ENCODE assay signal across 1 cellular context in the genomic region with DNA sequence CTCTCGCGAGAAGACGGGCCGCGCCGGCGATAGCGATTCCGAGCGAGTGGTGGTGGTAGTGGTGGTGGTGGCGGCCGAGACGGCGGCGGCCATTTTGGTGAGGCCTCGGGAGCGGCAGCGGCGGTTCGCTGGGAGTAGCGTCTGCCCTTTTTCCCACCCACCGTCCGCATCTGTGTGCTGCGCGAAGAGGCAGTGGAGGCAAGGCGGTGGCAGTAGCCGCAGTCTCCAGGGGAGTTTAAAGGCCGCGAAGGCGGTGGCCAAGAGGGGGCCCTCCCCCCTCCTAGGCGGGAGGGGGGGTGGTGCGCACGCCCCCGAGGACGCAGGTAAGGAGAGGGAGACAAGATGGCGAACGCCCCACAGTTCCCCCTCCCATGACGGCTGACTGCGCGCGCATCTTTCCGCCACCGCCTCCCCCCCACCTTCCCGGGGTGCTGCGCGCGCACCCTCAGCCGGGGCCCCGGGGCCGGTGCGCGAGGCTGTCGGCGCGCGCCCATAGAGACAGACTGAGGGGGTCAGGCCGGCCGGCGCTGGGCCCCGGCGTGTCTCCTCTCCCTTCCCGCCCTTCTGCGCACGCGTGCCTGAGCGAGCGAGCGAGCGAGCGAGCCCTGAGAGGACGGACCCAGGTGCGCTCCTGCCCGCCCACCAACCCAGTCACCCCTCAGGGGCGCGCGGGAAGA.
A peak's percentile ranks its signal among the peaks of the same experiment; 100 is the strongest.
TF ChIP-seq lines count a peak whose summit lies in the region.

No MANE protein-coding gene starts in this region.

TF ChIP-seq in HepG2, 621 proteins besides CTCF, POLR2A, EP300 and RAD21 (continued from another document and continues in another):
- TF ChIP-seq, protein P1, sequence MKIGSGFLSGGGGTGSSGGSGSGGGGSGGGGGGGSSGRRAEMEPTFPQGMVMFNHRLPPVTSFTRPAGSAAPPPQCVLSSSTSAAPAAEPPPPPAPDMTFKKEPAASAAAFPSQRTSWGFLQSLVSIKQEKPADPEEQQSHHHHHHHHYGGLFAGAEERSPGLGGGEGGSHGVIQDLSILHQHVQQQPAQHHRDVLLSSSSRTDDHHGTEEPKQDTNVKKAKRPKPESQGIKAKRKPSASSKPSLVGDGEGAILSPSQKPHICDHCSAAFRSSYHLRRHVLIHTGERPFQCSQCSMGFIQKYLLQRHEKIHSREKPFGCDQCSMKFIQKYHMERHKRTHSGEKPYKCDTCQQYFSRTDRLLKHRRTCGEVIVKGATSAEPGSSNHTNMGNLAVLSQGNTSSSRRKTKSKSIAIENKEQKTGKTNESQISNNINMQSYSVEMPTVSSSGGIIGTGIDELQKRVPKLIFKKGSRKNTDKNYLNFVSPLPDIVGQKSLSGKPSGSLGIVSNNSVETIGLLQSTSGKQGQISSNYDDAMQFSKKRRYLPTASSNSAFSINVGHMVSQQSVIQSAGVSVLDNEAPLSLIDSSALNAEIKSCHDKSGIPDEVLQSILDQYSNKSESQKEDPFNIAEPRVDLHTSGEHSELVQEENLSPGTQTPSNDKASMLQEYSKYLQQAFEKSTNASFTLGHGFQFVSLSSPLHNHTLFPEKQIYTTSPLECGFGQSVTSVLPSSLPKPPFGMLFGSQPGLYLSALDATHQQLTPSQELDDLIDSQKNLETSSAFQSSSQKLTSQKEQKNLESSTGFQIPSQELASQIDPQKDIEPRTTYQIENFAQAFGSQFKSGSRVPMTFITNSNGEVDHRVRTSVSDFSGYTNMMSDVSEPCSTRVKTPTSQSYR (CRISPR knock-in tag; IDR thresholded peaks at IDR 0.05; ENCODE audit: borderline replicate concordance), result peak; percentile 78
- TF ChIP-seq, protein P2, sequence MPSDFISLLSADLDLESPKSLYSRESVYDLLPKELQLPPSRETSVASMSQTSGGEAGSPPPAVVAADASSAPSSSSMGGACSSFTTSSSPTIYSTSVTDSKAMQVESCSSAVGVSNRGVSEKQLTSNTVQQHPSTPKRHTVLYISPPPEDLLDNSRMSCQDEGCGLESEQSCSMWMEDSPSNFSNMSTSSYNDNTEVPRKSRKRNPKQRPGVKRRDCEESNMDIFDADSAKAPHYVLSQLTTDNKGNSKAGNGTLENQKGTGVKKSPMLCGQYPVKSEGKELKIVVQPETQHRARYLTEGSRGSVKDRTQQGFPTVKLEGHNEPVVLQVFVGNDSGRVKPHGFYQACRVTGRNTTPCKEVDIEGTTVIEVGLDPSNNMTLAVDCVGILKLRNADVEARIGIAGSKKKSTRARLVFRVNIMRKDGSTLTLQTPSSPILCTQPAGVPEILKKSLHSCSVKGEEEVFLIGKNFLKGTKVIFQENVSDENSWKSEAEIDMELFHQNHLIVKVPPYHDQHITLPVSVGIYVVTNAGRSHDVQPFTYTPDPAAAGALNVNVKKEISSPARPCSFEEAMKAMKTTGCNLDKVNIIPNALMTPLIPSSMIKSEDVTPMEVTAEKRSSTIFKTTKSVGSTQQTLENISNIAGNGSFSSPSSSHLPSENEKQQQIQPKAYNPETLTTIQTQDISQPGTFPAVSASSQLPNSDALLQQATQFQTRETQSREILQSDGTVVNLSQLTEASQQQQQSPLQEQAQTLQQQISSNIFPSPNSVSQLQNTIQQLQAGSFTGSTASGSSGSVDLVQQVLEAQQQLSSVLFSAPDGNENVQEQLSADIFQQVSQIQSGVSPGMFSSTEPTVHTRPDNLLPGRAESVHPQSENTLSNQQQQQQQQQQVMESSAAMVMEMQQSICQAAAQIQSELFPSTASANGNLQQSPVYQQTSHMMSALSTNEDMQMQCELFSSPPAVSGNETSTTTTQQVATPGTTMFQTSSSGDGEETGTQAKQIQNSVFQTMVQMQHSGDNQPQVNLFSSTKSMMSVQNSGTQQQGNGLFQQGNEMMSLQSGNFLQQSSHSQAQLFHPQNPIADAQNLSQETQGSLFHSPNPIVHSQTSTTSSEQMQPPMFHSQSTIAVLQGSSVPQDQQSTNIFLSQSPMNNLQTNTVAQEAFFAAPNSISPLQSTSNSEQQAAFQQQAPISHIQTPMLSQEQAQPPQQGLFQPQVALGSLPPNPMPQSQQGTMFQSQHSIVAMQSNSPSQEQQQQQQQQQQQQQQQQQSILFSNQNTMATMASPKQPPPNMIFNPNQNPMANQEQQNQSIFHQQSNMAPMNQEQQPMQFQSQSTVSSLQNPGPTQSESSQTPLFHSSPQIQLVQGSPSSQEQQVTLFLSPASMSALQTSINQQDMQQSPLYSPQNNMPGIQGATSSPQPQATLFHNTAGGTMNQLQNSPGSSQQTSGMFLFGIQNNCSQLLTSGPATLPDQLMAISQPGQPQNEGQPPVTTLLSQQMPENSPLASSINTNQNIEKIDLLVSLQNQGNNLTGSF (CRISPR knock-in tag; IDR thresholded peaks at IDR 0.05), result peak; percentile 12; the same call in 1 of the 2 replicates
- TF ChIP-seq HMGA1 (CRISPR knock-in tag; conservative IDR thresholded peaks at IDR 0.05) (no peak), MTF2 (CRISPR knock-in tag; IDR thresholded peaks at IDR 0.05; ENCODE audit: borderline replicate concordance) (peak; percentile 78; the same call in 1 of the 2 replicates), KLF16 (CRISPR knock-in tag; IDR thresholded peaks at IDR 0.05) (peak; percentile 95), DPF2 (CRISPR knock-in tag; IDR thresholded peaks at IDR 0.05; ENCODE audit: borderline replicate concordance, low read depth) (no peak), MAFF (IDR thresholded peaks at IDR 0.05; ENCODE audit: low read depth, low read length) (peak; percentile 47; the same call in 1 of the 2 replicates), ZNF24 (IDR thresholded peaks at IDR 0.05) (no peak), FLYWCH1 (CRISPR knock-in tag; IDR thresholded peaks at IDR 0.05) (no peak; the same call in 1 of the 2 replicates), ZFP36L1 (CRISPR knock-in tag; IDR thresholded peaks at IDR 0.05) (peak; percentile 60; the same call in 1 of the 2 replicates), ZNF20 (CRISPR knock-in tag; IDR thresholded peaks at IDR 0.05) (no peak), BRCA1 (CRISPR knock-in tag; IDR thresholded peaks at IDR 0.05) (0 out of 2 replicates have a peak, but pooled peaks have one; percentile 58), RFX3 (CRISPR knock-in tag; IDR thresholded peaks at IDR 0.05) (no peak; the same call in 1 of the 2 replicates), ZNF720 (CRISPR knock-in tag; IDR thresholded peaks at IDR 0.05) (0 out of 2 replicates have a peak, but pooled peaks have one; percentile 42), PCBP2 (optimal IDR thresholded peaks at IDR 0.05; ENCODE audit: low read depth, low read length, poor library complexity, severe bottlenecking) (no peak), ARNT (IDR thresholded peaks at IDR 0.05) (no peak), TRIM24 (CRISPR knock-in tag; IDR thresholded peaks at IDR 0.05) (no peak), FOXC1 (CRISPR knock-in tag; IDR thresholded peaks at IDR 0.05; ENCODE audit: borderline replicate concordance) (peak; percentile 93; the same call in 1 of the 2 replicates), GZF1 (CRISPR knock-in tag; IDR thresholded peaks at IDR 0.05) (0 out of 2 replicates have a peak, but pooled peaks have one; percentile 4), ZNF343 (CRISPR knock-in tag; IDR thresholded peaks at IDR 0.05) (0 out of 2 replicates have a peak, but pooled peaks have one; percentile 80), ZNF552 (CRISPR knock-in tag; IDR thresholded peaks at IDR 0.05; ENCODE audit: borderline replicate concordance) (peak; percentile 35; the same call in 1 of the 2 replicates), ZNF292 (CRISPR knock-in tag; IDR thresholded peaks at IDR 0.05; ENCODE audit: borderline replicate concordance, low read depth) (0 out of 2 replicates have a peak, but pooled peaks have one; percentile 10), ZBTB3 (CRISPR knock-in tag; IDR thresholded peaks at IDR 0.05; ENCODE audit: borderline replicate concordance, low read depth) (0 out of 2 replicates have a peak, but pooled peaks have one; percentile 46), ZNF10 (CRISPR knock-in tag; IDR thresholded peaks at IDR 0.05; ENCODE audit: borderline replicate concordance, low read depth) (no peak), ERF (CRISPR knock-in tag; IDR thresholded peaks at IDR 0.05) (peak; percentile 87), ZSCAN22 (CRISPR knock-in tag; IDR thresholded peaks at IDR 0.05) (0 out of 2 replicates have a peak, but pooled peaks have one; percentile 70), TAF1 (CRISPR knock-in tag; IDR thresholded peaks at IDR 0.05) (peak; percentile 96; the same call in 1 of the 2 replicates), PAX8 (CRISPR knock-in tag; IDR thresholded peaks at IDR 0.05; ENCODE audit: borderline replicate concordance) (no peak), ARID2 (CRISPR knock-in tag; IDR thresholded peaks at IDR 0.05; ENCODE audit: borderline replicate concordance) (no peak), ETV5 (CRISPR knock-in tag; IDR thresholded peaks at IDR 0.05; ENCODE audit: borderline replicate concordance) (peak; percentile 47)
- TF ChIP-seq, protein P3, sequence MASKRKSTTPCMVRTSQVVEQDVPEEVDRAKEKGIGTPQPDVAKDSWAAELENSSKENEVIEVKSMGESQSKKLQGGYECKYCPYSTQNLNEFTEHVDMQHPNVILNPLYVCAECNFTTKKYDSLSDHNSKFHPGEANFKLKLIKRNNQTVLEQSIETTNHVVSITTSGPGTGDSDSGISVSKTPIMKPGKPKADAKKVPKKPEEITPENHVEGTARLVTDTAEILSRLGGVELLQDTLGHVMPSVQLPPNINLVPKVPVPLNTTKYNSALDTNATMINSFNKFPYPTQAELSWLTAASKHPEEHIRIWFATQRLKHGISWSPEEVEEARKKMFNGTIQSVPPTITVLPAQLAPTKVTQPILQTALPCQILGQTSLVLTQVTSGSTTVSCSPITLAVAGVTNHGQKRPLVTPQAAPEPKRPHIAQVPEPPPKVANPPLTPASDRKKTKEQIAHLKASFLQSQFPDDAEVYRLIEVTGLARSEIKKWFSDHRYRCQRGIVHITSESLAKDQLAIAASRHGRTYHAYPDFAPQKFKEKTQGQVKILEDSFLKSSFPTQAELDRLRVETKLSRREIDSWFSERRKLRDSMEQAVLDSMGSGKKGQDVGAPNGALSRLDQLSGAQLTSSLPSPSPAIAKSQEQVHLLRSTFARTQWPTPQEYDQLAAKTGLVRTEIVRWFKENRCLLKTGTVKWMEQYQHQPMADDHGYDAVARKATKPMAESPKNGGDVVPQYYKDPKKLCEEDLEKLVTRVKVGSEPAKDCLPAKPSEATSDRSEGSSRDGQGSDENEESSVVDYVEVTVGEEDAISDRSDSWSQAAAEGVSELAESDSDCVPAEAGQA (IDR thresholded peaks at IDR 0.05; ENCODE audit: low read depth), result peak; percentile 98
- TF ChIP-seq, protein P3 (CRISPR knock-in tag; IDR thresholded peaks at IDR 0.05; ENCODE audit: borderline replicate concordance), result 0 out of 2 replicates have a peak, but pooled peaks have one; percentile 43
- TF ChIP-seq, protein P4, sequence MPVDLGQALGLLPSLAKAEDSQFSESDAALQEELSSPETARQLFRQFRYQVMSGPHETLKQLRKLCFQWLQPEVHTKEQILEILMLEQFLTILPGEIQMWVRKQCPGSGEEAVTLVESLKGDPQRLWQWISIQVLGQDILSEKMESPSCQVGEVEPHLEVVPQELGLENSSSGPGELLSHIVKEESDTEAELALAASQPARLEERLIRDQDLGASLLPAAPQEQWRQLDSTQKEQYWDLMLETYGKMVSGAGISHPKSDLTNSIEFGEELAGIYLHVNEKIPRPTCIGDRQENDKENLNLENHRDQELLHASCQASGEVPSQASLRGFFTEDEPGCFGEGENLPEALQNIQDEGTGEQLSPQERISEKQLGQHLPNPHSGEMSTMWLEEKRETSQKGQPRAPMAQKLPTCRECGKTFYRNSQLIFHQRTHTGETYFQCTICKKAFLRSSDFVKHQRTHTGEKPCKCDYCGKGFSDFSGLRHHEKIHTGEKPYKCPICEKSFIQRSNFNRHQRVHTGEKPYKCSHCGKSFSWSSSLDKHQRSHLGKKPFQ (CRISPR knock-in tag; IDR thresholded peaks at IDR 0.05; ENCODE audit: insufficient replicate concordance), result peak; percentile 70
- TF ChIP-seq, protein P5, sequence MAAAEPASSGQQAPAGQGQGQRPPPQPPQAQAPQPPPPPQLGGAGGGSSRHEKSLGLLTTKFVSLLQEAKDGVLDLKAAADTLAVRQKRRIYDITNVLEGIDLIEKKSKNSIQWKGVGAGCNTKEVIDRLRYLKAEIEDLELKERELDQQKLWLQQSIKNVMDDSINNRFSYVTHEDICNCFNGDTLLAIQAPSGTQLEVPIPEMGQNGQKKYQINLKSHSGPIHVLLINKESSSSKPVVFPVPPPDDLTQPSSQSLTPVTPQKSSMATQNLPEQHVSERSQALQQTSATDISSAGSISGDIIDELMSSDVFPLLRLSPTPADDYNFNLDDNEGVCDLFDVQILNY (CRISPR knock-in tag; conservative IDR thresholded peaks at IDR 0.05), result 0 out of 2 replicates have a peak, but pooled peaks have one; percentile 72
- TF ChIP-seq, protein P6, sequence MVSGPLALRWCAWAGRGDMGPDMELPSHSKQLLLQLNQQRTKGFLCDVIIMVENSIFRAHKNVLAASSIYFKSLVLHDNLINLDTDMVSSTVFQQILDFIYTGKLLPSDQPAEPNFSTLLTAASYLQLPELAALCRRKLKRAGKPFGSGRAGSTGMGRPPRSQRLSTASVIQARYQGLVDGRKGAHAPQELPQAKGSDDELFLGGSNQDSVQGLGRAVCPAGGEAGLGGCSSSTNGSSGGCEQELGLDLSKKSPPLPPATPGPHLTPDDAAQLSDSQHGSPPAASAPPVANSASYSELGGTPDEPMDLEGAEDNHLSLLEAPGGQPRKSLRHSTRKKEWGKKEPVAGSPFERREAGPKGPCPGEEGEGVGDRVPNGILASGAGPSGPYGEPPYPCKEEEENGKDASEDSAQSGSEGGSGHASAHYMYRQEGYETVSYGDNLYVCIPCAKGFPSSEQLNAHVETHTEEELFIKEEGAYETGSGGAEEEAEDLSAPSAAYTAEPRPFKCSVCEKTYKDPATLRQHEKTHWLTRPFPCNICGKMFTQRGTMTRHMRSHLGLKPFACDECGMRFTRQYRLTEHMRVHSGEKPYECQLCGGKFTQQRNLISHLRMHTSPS (CRISPR knock-in tag; IDR thresholded peaks at IDR 0.05; ENCODE audit: low read depth), result peak; percentile 54
- TF ChIP-seq, protein P7, sequence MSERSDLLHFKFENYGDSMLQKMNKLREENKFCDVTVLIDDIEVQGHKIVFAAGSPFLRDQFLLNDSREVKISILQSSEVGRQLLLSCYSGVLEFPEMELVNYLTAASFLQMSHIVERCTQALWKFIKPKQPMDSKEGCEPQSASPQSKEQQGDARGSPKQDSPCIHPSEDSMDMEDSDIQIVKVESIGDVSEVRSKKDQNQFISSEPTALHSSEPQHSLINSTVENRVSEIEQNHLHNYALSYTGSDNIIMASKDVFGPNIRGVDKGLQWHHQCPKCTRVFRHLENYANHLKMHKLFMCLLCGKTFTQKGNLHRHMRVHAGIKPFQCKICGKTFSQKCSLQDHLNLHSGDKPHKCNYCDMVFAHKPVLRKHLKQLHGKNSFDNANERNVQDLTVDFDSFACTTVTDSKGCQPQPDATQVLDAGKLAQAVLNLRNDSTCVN (CRISPR knock-in tag; IDR thresholded peaks at IDR 0.05; ENCODE audit: borderline replicate concordance), result peak; percentile 88; the same call in 1 of the 2 replicates
